ENCODE assay signal across 28 cellular contexts in the genomic region with DNA sequence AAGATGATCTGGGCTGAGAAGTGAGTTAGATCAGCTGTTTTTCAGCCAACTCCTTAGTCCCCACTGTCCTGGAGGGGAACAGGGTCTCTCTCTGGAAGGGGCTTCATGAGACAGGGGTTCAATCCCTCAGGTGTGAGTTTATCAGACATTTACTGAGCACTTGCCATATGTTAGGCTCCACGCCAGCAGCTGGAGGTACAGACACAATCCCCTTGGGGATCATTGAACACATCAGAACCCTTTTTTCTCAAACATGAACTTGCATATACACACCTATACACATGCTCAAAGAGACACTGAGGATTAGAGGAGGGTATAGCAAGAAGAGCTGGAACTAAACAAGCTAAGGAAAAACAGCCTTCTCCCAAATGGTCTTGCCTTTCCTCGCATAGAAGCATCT. TPM values are rescaled to one million over a fixed set of nuclear protein-coding genes. Genes with fewer than 3 reads are reported as not detected.
A peak's percentile ranks its signal among the peaks of the same experiment; 100 is the strongest.
DNase-seq lines count a peak whose midpoint lies in the region; ATAC-seq, FAIRE-seq and TF ChIP-seq lines count a peak whose summit lies in the region.
"Had no signal": no experiment of that assay in that cellular context is flagged by ENCODE, and none has a peak within 500 bp of the region (broad histone marks: within the 10 kb centered on the region; RNA-seq: fewer than 3 reads in every experiment).

No MANE protein-coding gene starts in this region.

- no peak for TF ChIP-seq POLR2A in breast epithelium (IDR thresholded peaks at IDR 0.05)

- H3K27ac ChIP-seq in SU-DHL-6 (ENCODE audit: low read depth, low read length) (no peak overlapping the region), osteoblast (ENCODE audit: low read depth, low read length) (no peak overlapping the region), breast epithelium (no peak overlapping the region)
- no peak overlapping the region for H3K27ac ChIP-seq in CD4-positive, alpha-beta T cell (ENCODE audit: low read depth, low read length)
- H3K27ac ChIP-seq: coronary artery, parathyroid adenoma, Peyer's patch, skin epidermis, suprapubic skin had no signal

- peaks cover 21% of the 10 kb centered on the region for H3K4me1 Mint-ChIP-seq in CD4-positive, alpha-beta T cell (ENCODE audit: low read depth)

- TF ChIP-seq CTCF in SU-DHL-6 (IDR thresholded peaks at IDR 0.05; ENCODE audit: insufficient read depth, low read length, poor library complexity, severe bottlenecking) (no peak), osteoblast (IDR thresholded peaks at IDR 0.05; ENCODE audit: extremely low read depth, low read depth, low read length) (no peak), breast epithelium (IDR thresholded peaks at IDR 0.05) (no peak)
- TF ChIP-seq CTCF in CD4-positive, alpha-beta T cell (IDR thresholded peaks at IDR 0.05) = no peak

- FAIRE-seq in GM19239 (lab: Jason Lieb, UNC) = peak; percentile 77
- FAIRE-seq: astrocyte, GM12891 had no signal

- CTCF ChIA-PET in CD4-positive, alpha-beta T cell (lab: Charles Lee) = interaction anchor here (1.2 kb wide), 1 partner anchor 10 kb away, joined by 4 read pairs; no protein-coding TSS in a partner anchor

- H3K4me2 ChIP-seq in SU-DHL-6 (ENCODE audit: low read depth, low read length, poor library complexity, severe bottlenecking) (no peak overlapping the region), osteoblast (ENCODE audit: insufficient read depth, low read length) (no peak overlapping the region)

- H3K27me3 ChIP-seq in SU-DHL-6 (ENCODE audit: low read length) (no peaks in the 10 kb centered on the region), osteoblast (ENCODE audit: insufficient read depth, low read length) (peaks cover 43% of the 10 kb centered on the region), breast epithelium (no peaks in the 10 kb centered on the region)
- no peaks in the 10 kb centered on the region for H3K27me3 ChIP-seq in CD4-positive, alpha-beta T cell (ENCODE audit: control insufficient read depth, insufficient read depth, low read length)
- H3K27me3 ChIP-seq: Peyer's patch, suprapubic skin had no signal

- H3K4me3 ChIP-seq in SU-DHL-6 (ENCODE audit: insufficient read depth, low read length, poor library complexity, severe bottlenecking) (no peak overlapping the region), osteoblast (ENCODE audit: insufficient read depth, low read length) (no peak overlapping the region), breast epithelium (no peak overlapping the region)
- H3K4me3 ChIP-seq: coronary artery, Peyer's patch, skin epidermis, suprapubic skin had no signal

- no peak overlapping the region for H2AFZ ChIP-seq in SU-DHL-6 (ENCODE audit: low read depth, low read length, severe bottlenecking)
- no peak overlapping the region for H2AFZ ChIP-seq in osteoblast (ENCODE audit: low read length)
- H2AFZ ChIP-seq: parathyroid adenoma had no signal

- no peaks in the 10 kb centered on the region for H3K9me2 ChIP-seq in SU-DHL-6 (replicated peaks; ENCODE audit: insufficient read depth, low read length)

- no peak overlapping the region for H3K27ac Mint-ChIP-seq in CD4-positive, alpha-beta T cell
- H3K27ac Mint-ChIP-seq: endodermal cell had no signal

- H3K4me1 ChIP-seq in osteoblast (ENCODE audit: insufficient read depth, low read length) (peaks cover 2% of the 10 kb centered on the region), breast epithelium (no peaks in the 10 kb centered on the region)
- H3K4me1 ChIP-seq: parathyroid adenoma had no signal

- H3K36me3 ChIP-seq in SU-DHL-6 (ENCODE audit: low read length) (no peaks in the 10 kb centered on the region), osteoblast (ENCODE audit: insufficient read depth, low read length) (no peaks in the 10 kb centered on the region), breast epithelium (no peaks in the 10 kb centered on the region)
- H3K36me3 ChIP-seq: Peyer's patch, suprapubic skin had no signal

- H3F3A ChIP-seq in SU-DHL-6 (ENCODE audit: insufficient read depth) = peaks cover 14% of the 10 kb centered on the region; the same call in 1 of the 2 replicates

- no peaks in the 10 kb centered on the region for H3K9me3 Mint-ChIP-seq in CD4-positive, alpha-beta T cell
- H3K9me3 Mint-ChIP-seq: activated naive CD8-positive, alpha-beta T cell treated with anti-CD3 and anti-CD28 coated beads, Interleukin-2, amount 50 U/mL, for 24 hours; endodermal cell; nephron progenitor cell had no signal

- H3K36me3 Mint-ChIP-seq in CD4-positive, alpha-beta T cell (ENCODE audit: low read depth) = no peaks in the 10 kb centered on the region

- DNase-seq in NCI-H524 (lab: John Stamatoyannopoulos, UW) (peak; percentile 10 to 81), NCI-H524 treated with DMSO at 0.1 percent for 48 hours (lab: John Stamatoyannopoulos, UW) (no peak), GM19239 (ENCODE audit: insufficient read length, low spot score) (no peak), osteoblast (ENCODE audit: insufficient read length, low spot score, missing footprints) (peak; percentile 53), glomerular visceral epithelial cell (ENCODE audit: extremely low spot score) (no peak), breast epithelium (ENCODE audit: low spot score in 2 of 2) (no peak)
- no peak for DNase-seq in CD4-positive, alpha-beta T cell
- DNase-seq: 8988T; activated CD4-positive, alpha-beta T cell treated with anti-CD3 and anti-CD28 coated beads for 36 hours; activated naive CD8-positive, alpha-beta T cell treated with anti-CD3 and anti-CD28 coated beads, Interleukin-2, amount 50 U/mL, for 24 hours; caudate nucleus; endodermal cell; glutamatergic neuron; left colon; MV-4-11; NCI-H510A treated with DMSO at 0.1 percent for 48 hours; nephron progenitor cell; SHP77; stimulated activated naive CD4-positive, alpha-beta T cell had no signal

- POLR2A ChIA-PET in CD4-positive, alpha-beta T cell (lab: Charles Lee) = no interaction called here

- no peaks in the 10 kb centered on the region for H4K20me1 ChIP-seq in SU-DHL-6 (ENCODE audit: low read depth, low read length)
- H4K20me1 ChIP-seq in osteoblast (ENCODE audit: insufficient read depth, low read length) = no peaks in the 10 kb centered on the region

- H3K79me2 ChIP-seq in SU-DHL-6 (ENCODE audit: insufficient read depth, low read length) (no peaks in the 10 kb centered on the region), osteoblast (ENCODE audit: insufficient read depth, low read length) (no peaks in the 10 kb centered on the region)
- H3K79me2 ChIP-seq: parathyroid adenoma had no signal

- ATAC-seq in CD4-positive, alpha-beta T cell (ENCODE audit: poor library complexity) = no peak
- ATAC-seq: activated CD4-positive, alpha-beta T cell treated with anti-CD3 and anti-CD28 coated beads for 36 hours; activated naive CD8-positive, alpha-beta T cell treated with anti-CD3 and anti-CD28 coated beads, Interleukin-2, amount 50 U/mL, for 24 hours; HCT116; left colon had no signal

- H3K4me3 Mint-ChIP-seq in CD4-positive, alpha-beta T cell = no peak overlapping the region
- H3K4me3 Mint-ChIP-seq: activated CD4-positive, alpha-beta T cell treated with anti-CD3 and anti-CD28 coated beads for 36 hours; activated naive CD8-positive, alpha-beta T cell treated with anti-CD3 and anti-CD28 coated beads, Interleukin-2, amount 50 U/mL, for 24 hours; endodermal cell; nephron progenitor cell had no signal

- peak overlapping the region; percentile 50; the same call in 1 of the 2 replicates for H3K9ac ChIP-seq in SU-DHL-6 (ENCODE audit: low read length)
- H3K9ac ChIP-seq: parathyroid adenoma had no signal

- no peaks in the 10 kb centered on the region for H3K27me3 Mint-ChIP-seq in CD4-positive, alpha-beta T cell

- intact Hi-C loops in CD4-positive, alpha-beta T cell (cut with DNase I, micrococcal nuclease) = no loop called here
- intact Hi-C loops in breast epithelium (cut with DNase I; ENCODE audit: low total_unique reads) = no loop called here

- no peaks in the 10 kb centered on the region for H3K9me3 ChIP-seq in SU-DHL-6 (ENCODE audit: insufficient read depth, low read length)
- H3K9me3 ChIP-seq in osteoblast (ENCODE audit: low read depth, low read length) = no peaks in the 10 kb centered on the region
- no peaks in the 10 kb centered on the region for H3K9me3 ChIP-seq in CD4-positive, alpha-beta T cell (ENCODE audit: control insufficient read depth, low read length)
- H3K9me3 ChIP-seq in breast epithelium = no peaks in the 10 kb centered on the region
- H3K9me3 ChIP-seq: Peyer's patch, suprapubic skin had no signal

RNA-seq across cellular contexts. Expression of gene BMF, which starts 5.5 kb away (rescaled TPM):
- total RNA-seq in osteoblast (8.0 TPM in 2 replicates), breast epithelium (10 to 100 TPM in 1 of 3 donors, 1 to 10 TPM in 2; 8.2 to 24.4 (median 9.3) TPM)
- total RNA-seq in CD4-positive, alpha-beta T cell = 10 to 100 TPM; 13.5 to 13.9 TPM

RNA-seq across cellular contexts. Expression of gene BUB1B, which starts 46.7 kb away (rescaled TPM):
- 2.2 and 4.1 TPM in 2 replicates for total RNA-seq in osteoblast
- total RNA-seq in CD4-positive, alpha-beta T cell = 1 to 10 TPM; 1.4 to 2.4 TPM
- total RNA-seq in breast epithelium = 1 to 10 TPM in 2 of 3 donors, under 1 TPM in 1; 0.33 to 1.9 (median 1.4) TPM

Comparison
In these comparisons a context has a peak if more than half of its experiments do, and no peak if none do; other contexts are left out.
1. DNase-seq: peak in NCI-H524 (2 of 2) and osteoblast (single experiment); none in NCI-H524 treated with DMSO at 0.1 percent for 48 hours (single experiment), GM19239 (single experiment), CD4-positive, alpha-beta T cell (0 of 10), glomerular visceral epithelial cell (single experiment) and breast epithelium (0 of 2).